Comparison of ENCODE assay signal across 35 cellular contexts in the genomic region with DNA sequence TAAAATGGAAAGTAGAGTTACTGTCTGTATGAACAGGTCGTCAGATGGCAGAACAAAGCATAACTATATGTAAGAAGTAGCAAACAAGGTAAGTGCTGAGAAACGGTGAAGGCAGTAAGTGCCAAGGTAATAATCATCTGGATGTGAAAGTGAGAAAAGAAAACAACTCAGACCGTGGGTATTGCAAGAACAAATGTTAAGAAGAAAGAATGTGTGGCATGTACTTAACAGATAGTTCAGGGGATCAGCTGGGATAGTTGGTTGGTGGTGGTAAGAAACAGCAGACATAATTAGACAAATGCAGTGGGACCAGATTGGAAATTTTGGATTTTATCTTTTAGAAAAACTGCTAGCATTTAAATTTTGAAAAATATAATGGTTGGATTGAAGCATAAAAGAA.
"Had no signal": no experiment of that assay in that cellular context is flagged by ENCODE, and none has a peak within 500 bp of the region (broad histone marks: within the 10 kb centered on the region; RNA-seq: fewer than 3 reads in every experiment).

No MANE protein-coding gene starts in this region.

- H3K4me3 ChIP-seq: breast epithelium, esophagus squamous epithelium, heart right ventricle, lower lobe of right lung, psoas muscle, uterus had no signal

- FAIRE-seq: colon, TTC549 had no signal

- H3K4me1 Mint-ChIP-seq: activated naive CD8-positive, alpha-beta T cell treated with anti-CD3 and anti-CD28 coated beads for 36 hours; central memory CD8-positive, alpha-beta T cell had no signal

- H3K9me3 Mint-ChIP-seq: type B pancreatic cell had no signal

- H3K9me3 ChIP-seq: breast epithelium, esophagus squamous epithelium, lower lobe of right lung, neutrophil, psoas muscle, uterus had no signal

- H3K27ac Mint-ChIP-seq: activated CD4-positive, alpha-beta memory T cell treated with anti-CD3 and anti-CD28 coated beads for 36 hours; activated naive CD4-positive, alpha-beta T cell treated with anti-CD3 and anti-CD28 coated beads for 36 hours; activated naive CD8-positive, alpha-beta T cell treated with anti-CD3 and anti-CD28 coated beads for 36 hours; activated T-helper 1 cell treated with anti-CD3 and anti-CD28 coated beads, Interleukin-12 subunit alpha, Interleukin-12 subunit beta, Interleukin-2, Interleukin-4 antibody, amounts not matched to agents 30 ng/mL and 10 ng/mL and 1 ng/mL, durations not matched to agents 14 hours and 24 hours and 36 hours; natural killer cell treated with Interleukin-12 subunit alpha and Interleukin-12 subunit beta and Interleukin-15 and Interleukin-18, amount 100 ng/mL, for 72 hours; T-helper 1 cell treated with Interleukin-12 subunit alpha and Interleukin-12 subunit beta and Interleukin-4 antibody, amounts not matched to agents 30 μg/mL and 1 μg/mL, for 36 hours; type B pancreatic cell had no signal

- H3K36me3 Mint-ChIP-seq: activated CD4-positive, alpha-beta memory T cell treated with anti-CD3 and anti-CD28 coated beads for 36 hours; activated naive CD8-positive, alpha-beta T cell treated with anti-CD3 and anti-CD28 coated beads for 36 hours; type B pancreatic cell had no signal

- H3K27me3 ChIP-seq: esophagus squamous epithelium, heart right ventricle, neutrophil, uterus had no signal

- H3K27ac ChIP-seq: breast epithelium, esophagus squamous epithelium, heart right ventricle, lower lobe of right lung, neutrophil, parathyroid adenoma, psoas muscle, uterus, VCaP had no signal

- H2AFZ ChIP-seq: parathyroid adenoma had no signal

- H3K4me3 Mint-ChIP-seq: activated CD4-positive, alpha-beta memory T cell treated with anti-CD3 and anti-CD28 coated beads for 36 hours; activated naive CD4-positive, alpha-beta T cell treated with anti-CD3 and anti-CD28 coated beads for 36 hours; activated naive CD8-positive, alpha-beta T cell treated with anti-CD3 and anti-CD28 coated beads for 36 hours; activated T-helper 1 cell treated with anti-CD3 and anti-CD28 coated beads, Interleukin-12 subunit alpha, Interleukin-12 subunit beta, Interleukin-2, Interleukin-4 antibody, amounts not matched to agents 30 ng/mL and 10 ng/mL and 1 ng/mL, durations not matched to agents 14 hours and 24 hours and 36 hours; central memory CD8-positive, alpha-beta T cell; natural killer cell treated with Interleukin-12 subunit alpha and Interleukin-12 subunit beta and Interleukin-15 and Interleukin-18, amount 100 ng/mL, for 72 hours; T-helper 1 cell treated with Interleukin-12 subunit alpha and Interleukin-12 subunit beta and Interleukin-4 antibody, amounts not matched to agents 30 μg/mL and 1 μg/mL, for 36 hours; type B pancreatic cell had no signal

- H3K9ac ChIP-seq: parathyroid adenoma had no signal

- H3K79me2 ChIP-seq: parathyroid adenoma had no signal

- H3K36me3 ChIP-seq: breast epithelium, esophagus squamous epithelium, heart right ventricle, lower lobe of right lung, neutrophil, uterus had no signal

- H3K27me3 Mint-ChIP-seq: activated CD4-positive, alpha-beta memory T cell treated with anti-CD3 and anti-CD28 coated beads for 36 hours; activated naive CD8-positive, alpha-beta T cell treated with anti-CD3 and anti-CD28 coated beads for 36 hours; central memory CD8-positive, alpha-beta T cell; natural killer cell treated with Interleukin-12 subunit alpha and Interleukin-12 subunit beta and Interleukin-15 and Interleukin-18, amount 100 ng/mL, for 72 hours; type B pancreatic cell had no signal

- DNase-seq: activated CD4-positive, alpha-beta memory T cell treated with anti-CD3 and anti-CD28 coated beads for 36 hours; activated CD4-positive, alpha-beta T cell treated with anti-CD3 and anti-CD28 coated beads for 48 hours; activated CD8-positive, alpha-beta memory T cell treated with anti-CD3 and anti-CD28 coated beads, Interleukin-2, amount 50 U/mL, for 4 hours; activated effector memory CD4-positive, alpha-beta T cell treated with anti-CD3 and anti-CD28 coated beads, Interleukin-2, amount 50 U/mL, for 16 hours; activated naive CD4-positive, alpha-beta T cell treated with anti-CD3 and anti-CD28 coated beads for 36 hours; activated naive CD8-positive, alpha-beta T cell treated with anti-CD3 and anti-CD28 coated beads for 36 hours; activated T-cell treated with anti-CD3 and anti-CD28 coated beads, Interleukin-2, amount 50 U/mL, for 1 hour; dermis blood vessel endothelial cell; effector CD4-positive, alpha-beta T cell; esophagus squamous epithelium; foreskin melanocyte; heart right ventricle; kidney glomerular epithelial cell; lower lobe of right lung; mesenchymal stem cell; psoas muscle; right cardiac atrium; stimulated activated CD4-positive, alpha-beta T cell treated with anti-CD3 and anti-CD28 coated beads, Interleukin-2, amount 100 ng/mL, for 48 hours; stimulated activated naive CD4-positive, alpha-beta T cell treated with Interleukin-2 at 50 U/mL for 16 hours; SW 1271; T-helper 9 cell; uterus had no signal

- ATAC-seq: activated CD4-positive, CD25-positive, alpha-beta regulatory T cell treated with anti-CD3 and anti-CD28 coated beads, Interleukin-2, amount 50 U/mL, for 24 hours; heart right ventricle; left lobe of liver; lower lobe of right lung; natural killer cell treated with Interleukin-12 subunit alpha and Interleukin-12 subunit beta and Interleukin-15 and Interleukin-18, amount 100 ng/mL, for 72 hours; psoas muscle; right cardiac atrium had no signal

- H3K4me1 ChIP-seq: breast epithelium, esophagus squamous epithelium, heart right ventricle, lower lobe of right lung, parathyroid adenoma, psoas muscle, uterus had no signal
